ENCODE assay signal across 22 cellular contexts in genomic region chr2:197134206-197134605, GRCh38.
DNase-seq lines count a peak whose midpoint lies in the region; ATAC-seq and TF ChIP-seq lines count a peak whose summit lies in the region.
"Had no signal": no experiment of that assay in that cellular context is flagged by ENCODE, and none has a peak within 500 bp of the region (broad histone marks: within the 10 kb centered on the region; RNA-seq: fewer than 3 reads in every experiment).

No MANE protein-coding gene starts in this region.

- peak overlapping the region; percentile 22 for H3K27ac Mint-ChIP-seq in activated CD8-positive, alpha-beta T cell treated with anti-CD3 and anti-CD28 coated beads for 36 hours
- H3K27ac Mint-ChIP-seq in activated CD8-positive, alpha-beta T cell treated with anti-CD3 and anti-CD28 coated beads, Interleukin-2, amount 10 ng/mL, durations not matched to agents 7 days and 5 days: no peak overlapping the region
- H3K27ac Mint-ChIP-seq in neural progenitor cell: no peak overlapping the region

- POLR2A ChIA-PET in activated CD8-positive, alpha-beta T cell treated with anti-CD3 and anti-CD28 coated beads for 36 hours (lab: Charles Lee): interaction anchor here (0.6 to 1.2 kb wide), 2 partner anchors 23 to 34 kb away, joined by 3 to 4 read pairs; no protein-coding TSS in a partner anchor
- POLR2A ChIA-PET in activated CD8-positive, alpha-beta T cell treated with anti-CD3 and anti-CD28 coated beads, Interleukin-2, amount 10 ng/mL, durations not matched to agents 7 days and 5 days (lab: Charles Lee): interaction anchor here (0.6 to 0.7 kb wide), 2 partner anchors 174 to 1692 kb away, joined by 3 read pairs; no protein-coding TSS in a partner anchor
- POLR2A ChIA-PET in OCI-LY7 (lab: Charles Lee): interaction anchor here (0.8 to 4.2 kb wide), 7 partner anchors 10 to 957 kb away, joined by 3 to 45 read pairs (median 3); no protein-coding TSS in a partner anchor

- no peak overlapping the region for H3K27ac ChIP-seq in OCI-LY7 (ENCODE audit: low read depth, low read length, poor library complexity, severe bottlenecking)
- no peak overlapping the region for H3K27ac ChIP-seq in neural progenitor cell
- H3K27ac ChIP-seq: A549, pancreas had no signal

- H3K4me1 ChIP-seq in OCI-LY7 (ENCODE audit: insufficient read depth, low read length, poor library complexity, severe bottlenecking): peaks cover 64% of the 10 kb centered on the region
- H3K4me1 ChIP-seq in neural progenitor cell: peaks cover 14% of the 10 kb centered on the region
- H3K4me1 ChIP-seq: HAP-1 had no signal

- H3K4me3 Mint-ChIP-seq in activated CD8-positive, alpha-beta T cell treated with anti-CD3 and anti-CD28 coated beads for 36 hours: no peak overlapping the region
- no peak overlapping the region for H3K4me3 Mint-ChIP-seq in activated CD8-positive, alpha-beta T cell treated with anti-CD3 and anti-CD28 coated beads, Interleukin-2, amount 10 ng/mL, durations not matched to agents 7 days and 5 days
- no peak overlapping the region for H3K4me3 Mint-ChIP-seq in neural progenitor cell

- H4K20me1 ChIP-seq in OCI-LY7 (ENCODE audit: insufficient read depth, low read length) (no peaks in the 10 kb centered on the region), neural progenitor cell (ENCODE audit: low read depth) (no peaks in the 10 kb centered on the region)

- H2AFZ ChIP-seq in OCI-LY7 (ENCODE audit: low read length): no peak overlapping the region
- H2AFZ ChIP-seq in neural progenitor cell (replicated peaks): no peak overlapping the region

- no TSS peak for BruUV-seq in OCI-LY7 (replicated peaks; lab: Mats Ljungman, UMichigan)

- ATAC-seq in activated CD8-positive, alpha-beta T cell treated with anti-CD3 and anti-CD28 coated beads for 36 hours: no peak
- ATAC-seq in activated CD8-positive, alpha-beta T cell treated with anti-CD3 and anti-CD28 coated beads, Interleukin-2, amount 10 ng/mL, durations not matched to agents 7 days and 5 days: no peak
- no peak for ATAC-seq in GM19395 (IDR thresholded peaks at IDR 0.05; ENCODE audit: unreplicated experiment)
- ATAC-seq: A549; activated CD4-positive, CD25-positive, alpha-beta regulatory T cell treated with anti-CD3 and anti-CD28 coated beads, Interleukin-2, amount 50 U/mL, for 24 hours; pancreas had no signal

- no peak overlapping the region for H3K9ac ChIP-seq in neural progenitor cell

- DNase-seq in activated CD8-positive, alpha-beta T cell treated with anti-CD3 and anti-CD28 coated beads for 36 hours: no peak
- DNase-seq in activated CD8-positive, alpha-beta T cell treated with anti-CD3 and anti-CD28 coated beads, Interleukin-2, amount 10 ng/mL, durations not matched to agents 7 days and 5 days: no peak
- DNase-seq in OCI-LY7 (ENCODE audit: low spot score) (no peak), choroid plexus epithelial cell (ENCODE audit: low read depth) (peak; percentile 57), neural progenitor cell (ENCODE audit: low spot score) (no peak), middle frontal gyrus (ENCODE audit: extremely low spot score, low spot score) (no peak), NCI-H146 (lab: John Stamatoyannopoulos, UW) (no peak)
- DNase-seq: activated T-cell treated with anti-CD3 and anti-CD28 coated beads for 4 hours; anterior cingulate cortex; cortex of kidney; erythroblast; head of caudate nucleus; islet precursor cell; NCI-H2081 treated with DMSO at 0.1 percent for 48 hours; NCI-H774; pancreas; small intestine; stimulated activated naive CD4-positive, alpha-beta T cell had no signal

- peaks cover 94% of the 10 kb centered on the region for H3K4me1 Mint-ChIP-seq in activated CD8-positive, alpha-beta T cell treated with anti-CD3 and anti-CD28 coated beads for 36 hours (ENCODE audit: low read depth)
- peaks cover 89% of the 10 kb centered on the region for H3K4me1 Mint-ChIP-seq in activated CD8-positive, alpha-beta T cell treated with anti-CD3 and anti-CD28 coated beads, Interleukin-2, amount 10 ng/mL, durations not matched to agents 7 days and 5 days (ENCODE audit: low read depth)
- H3K4me1 Mint-ChIP-seq in neural progenitor cell: peaks cover 9% of the 10 kb centered on the region

- no peaks in the 10 kb centered on the region for H3F3A ChIP-seq in neural progenitor cell (ENCODE audit: low read depth)

- H3K27me3 Mint-ChIP-seq in activated CD8-positive, alpha-beta T cell treated with anti-CD3 and anti-CD28 coated beads for 36 hours: no peaks in the 10 kb centered on the region
- H3K27me3 Mint-ChIP-seq in activated CD8-positive, alpha-beta T cell treated with anti-CD3 and anti-CD28 coated beads, Interleukin-2, amount 10 ng/mL, durations not matched to agents 7 days and 5 days (ENCODE audit: low read depth): no peaks in the 10 kb centered on the region
- H3K27me3 Mint-ChIP-seq in neural progenitor cell (ENCODE audit: insufficient read depth, low read depth): no peaks in the 10 kb centered on the region

- H3K36me3 ChIP-seq in OCI-LY7 (ENCODE audit: insufficient read depth, low read length): peaks cover 24% of the 10 kb centered on the region
- H3K36me3 ChIP-seq in neural progenitor cell: no peaks in the 10 kb centered on the region
- H3K36me3 ChIP-seq: HAP-1, pancreas had no signal

- H3K9me3 ChIP-seq in OCI-LY7 (ENCODE audit: low read length): no peaks in the 10 kb centered on the region
- no peaks in the 10 kb centered on the region for H3K9me3 ChIP-seq in neural progenitor cell (ENCODE audit: low read depth)
- H3K9me3 ChIP-seq: A549, HAP-1, pancreas had no signal

- CTCF ChIA-PET in activated CD8-positive, alpha-beta T cell treated with anti-CD3 and anti-CD28 coated beads for 36 hours (lab: Charles Lee): interaction anchor here (1.4 to 6.1 kb wide), 3 partner anchors 19 to 34 kb away, joined by 4 to 39 read pairs (median 18); no protein-coding TSS in a partner anchor
- CTCF ChIA-PET in activated CD8-positive, alpha-beta T cell treated with anti-CD3 and anti-CD28 coated beads, Interleukin-2, amount 10 ng/mL, durations not matched to agents 7 days and 5 days (lab: Charles Lee): interaction anchor here (0.8 to 2.7 kb wide), 7 partner anchors 18 to 383 kb away, joined by 3 to 27 read pairs (median 3); no protein-coding TSS in a partner anchor
- CTCF ChIA-PET in OCI-LY7 (lab: Charles Lee; ENCODE audit: unreplicated experiment): interaction anchor here (1.4 to 2.0 kb wide), 2 partner anchors 11 to 35 kb away, joined by 4 to 6 read pairs; no protein-coding TSS in a partner anchor

- no peaks in the 10 kb centered on the region for H3K27me3 ChIP-seq in neural progenitor cell
- H3K27me3 ChIP-seq: pancreas had no signal

- H3K4me3 ChIP-seq in OCI-LY7 (ENCODE audit: low read depth, low read length, poor library complexity, severe bottlenecking): no peak overlapping the region
- no peak overlapping the region for H3K4me3 ChIP-seq in choroid plexus epithelial cell (ENCODE audit: low read depth, low read length)
- H3K4me3 ChIP-seq in neural progenitor cell: no peak overlapping the region
- H3K4me3 ChIP-seq: A549, HAP-1, pancreas had no signal

- TF ChIP-seq CTCF in activated CD8-positive, alpha-beta T cell treated with anti-CD3 and anti-CD28 coated beads for 36 hours (IDR thresholded peaks at IDR 0.05): no peak
- 0 out of 2 replicates have a peak, but pooled peaks have one; percentile 21 for TF ChIP-seq CTCF in OCI-LY7 (conservative IDR thresholded peaks at IDR 0.05; ENCODE audit: low read length)
- peak; percentile 38 for TF ChIP-seq CTCF in choroid plexus epithelial cell (conservative IDR thresholded peaks at IDR 0.05; ENCODE audit: low read depth, low read length)
- peak; percentile 6 for TF ChIP-seq CTCF in neural progenitor cell (IDR thresholded peaks at IDR 0.05)

- H3K79me2 ChIP-seq in OCI-LY7 (ENCODE audit: insufficient read depth, low read depth, low read length) (no peaks in the 10 kb centered on the region; the same call in 1 of the 2 replicates), neural progenitor cell (ENCODE audit: low read depth) (no peaks in the 10 kb centered on the region)

- intact Hi-C loops in activated CD8-positive, alpha-beta T cell treated with anti-CD3 and anti-CD28 coated beads for 36 hours (cut with micrococcal nuclease): no loop called here
- intact Hi-C loops in OCI-LY7 (cut with micrococcal nuclease; ENCODE audit: unreplicated experiment): loop anchor here (5.0 kb wide), 1 partner anchor 173 kb away; no protein-coding TSS in a partner anchor

- H3K9me2 ChIP-seq in OCI-LY7 (ENCODE audit: insufficient read depth, low read length): no peaks in the 10 kb centered on the region

- H3K4me2 ChIP-seq in OCI-LY7 (ENCODE audit: low read length) (no peak overlapping the region), neural progenitor cell (no peak overlapping the region)
- H3K4me2 ChIP-seq: A549 had no signal

- peaks cover 2% of the 10 kb centered on the region for H3K9me3 Mint-ChIP-seq in activated CD8-positive, alpha-beta T cell treated with anti-CD3 and anti-CD28 coated beads for 36 hours
- H3K9me3 Mint-ChIP-seq in activated CD8-positive, alpha-beta T cell treated with anti-CD3 and anti-CD28 coated beads, Interleukin-2, amount 10 ng/mL, durations not matched to agents 7 days and 5 days (ENCODE audit: insufficient read depth): no peaks in the 10 kb centered on the region
- H3K9me3 Mint-ChIP-seq in neural progenitor cell: no peaks in the 10 kb centered on the region

- peaks cover 60% of the 10 kb centered on the region for H3K36me3 Mint-ChIP-seq in activated CD8-positive, alpha-beta T cell treated with anti-CD3 and anti-CD28 coated beads for 36 hours (ENCODE audit: low read depth)
- peaks cover 71% of the 10 kb centered on the region for H3K36me3 Mint-ChIP-seq in activated CD8-positive, alpha-beta T cell treated with anti-CD3 and anti-CD28 coated beads, Interleukin-2, amount 10 ng/mL, durations not matched to agents 7 days and 5 days (ENCODE audit: low read depth)
- no peaks in the 10 kb centered on the region for H3K36me3 Mint-ChIP-seq in neural progenitor cell
